11 cellular contexts compared by ENCODE assay signal in genomic region chr1:33088119-33088906, GRCh38. TPM values are rescaled to one million over a fixed set of nuclear protein-coding genes. Genes with fewer than 3 reads are reported as not detected.
A peak's percentile ranks its signal among the peaks of the same experiment; 100 is the strongest.
DNase-seq lines count a peak whose midpoint lies in the region; ATAC-seq, FAIRE-seq and TF ChIP-seq lines count a peak whose summit lies in the region.
"Had no signal": no experiment of that assay in that cellular context is flagged by ENCODE, and none has a peak within 500 bp of the region (broad histone marks: within the 10 kb centered on the region; RNA-seq: fewer than 3 reads in every experiment).

No MANE protein-coding gene starts in this region.

- no peak overlapping the region for H2AFZ ChIP-seq in trophoblast cell (ENCODE audit: insufficient read depth, low read length, poor library complexity)

- no peak overlapping the region for H2AK5ac ChIP-seq in trophoblast cell (ENCODE audit: low read length)

- no CpG with 5 or more reads among the region's 9 CpGs for WGBS in trophoblast cell (ENCODE audit: extremely low coverage, insufficient coverage, insufficient read length)

- H2BK12ac ChIP-seq in trophoblast cell (ENCODE audit: low read length) = no peak overlapping the region

- H4K8ac ChIP-seq in trophoblast cell (ENCODE audit: low read depth, low read length) = no peak overlapping the region

- H3K9me3 ChIP-seq in trophoblast cell (ENCODE audit: insufficient read depth, low read depth, low read length) = peaks cover 3% of the 10 kb centered on the region
- H3K9me3 ChIP-seq: SJCRH30, thoracic aorta had no signal

- H3K27me3 ChIP-seq in trophoblast cell (ENCODE audit: insufficient read depth, low read length) = no peaks in the 10 kb centered on the region
- H3K27me3 ChIP-seq: SJCRH30 had no signal

- peaks cover 0 to 4% of the 10 kb centered on the region in 2 experiments for H3K36me3 ChIP-seq in trophoblast cell (ENCODE audit: control insufficient read depth in 1 of 2, insufficient read depth in 2 of 2, low read length in 2 of 2)
- H3K36me3 ChIP-seq: SJCRH30, thoracic aorta had no signal

- ATAC-seq in HG03469 (IDR thresholded peaks at IDR 0.05; ENCODE audit: unreplicated experiment) = no peak
- ATAC-seq in left cardiac atrium = no peak

- peaks cover 0 to 1% (median 0%) of the 10 kb centered on the region in 7 donors for H3K9me3 Mint-ChIP-seq in CD14-positive monocyte

- no peaks in the 10 kb centered on the region for H3K79me1 ChIP-seq in trophoblast cell (ENCODE audit: low read length)

- peaks cover 24% of the 10 kb centered on the region for H3K4me1 Mint-ChIP-seq in CD14-positive monocyte

- no peaks in the 10 kb centered on the region for H3K79me2 ChIP-seq in trophoblast cell (ENCODE audit: control insufficient read depth, insufficient read depth, low read length, poor library complexity)

- H3K4me2 ChIP-seq in trophoblast cell (ENCODE audit: low read length) = no peak overlapping the region

- TF ChIP-seq CTCF in epithelial cell of esophagus (IDR thresholded peaks at IDR 0.05; ENCODE audit: insufficient read depth, low read depth, low read length, missing control alignments) = no peak
- TF ChIP-seq CTCF in CD14-positive monocyte (IDR thresholded peaks at IDR 0.05) = no peak

- H3K9ac ChIP-seq in trophoblast cell (ENCODE audit: low read length) = no peak overlapping the region

- H3K4me1 ChIP-seq in trophoblast cell (ENCODE audit: control insufficient read depth in 1 of 2, insufficient read depth in 2 of 2, low read length in 2 of 2) = no peaks in the 10 kb centered on the region
- H3K4me1 ChIP-seq: SJCRH30 had no signal

- DNase-seq in ACHN (peak; percentile 27), GM18507 (ENCODE audit: extremely low spot score, insufficient read length, low read depth) (no peak), SKM-1 treated with dmso at 0.1 percent for 144 hours (lab: John Stamatoyannopoulos, UW; ENCODE audit: unreplicated experiment) (peak; percentile 58), epithelial cell of esophagus (ENCODE audit: low read depth) (peak; percentile 40), CD14-positive monocyte (ENCODE audit: low spot score) (no peak), trophoblast cell (no peak), left cardiac atrium (no peak)
- DNase-seq: SJCRH30; stimulated activated CD4-positive, alpha-beta T cell treated with anti-CD3 and anti-CD28 coated beads, Interleukin-2, amount 100 ng/mL, for 24 hours had no signal

- no peak overlapping the region for H3K14ac ChIP-seq in trophoblast cell (ENCODE audit: low read length)

- intact Hi-C loops in CD14-positive monocyte (cut with micrococcal nuclease) = loop anchor here in 1 of 2 donors (5.0 to 10.0 kb wide), 2 partner anchors 154 to 211 kb away; no protein-coding TSS in a partner anchor
- intact Hi-C loops in left cardiac atrium (cut with DNase I) = loop anchor here (10.0 kb wide), 2 partner anchors 154 to 214 kb away; partner anchors contain the start of gene FNDC5 (in 1 of the 2)

- H3K27ac Mint-ChIP-seq in CD14-positive monocyte = peak overlapping the region in 2 of 7 donors; percentile 3 to 37

- no peak overlapping the region for H4K91ac ChIP-seq in trophoblast cell (ENCODE audit: low read depth, low read length)

- H2BK120ac ChIP-seq in trophoblast cell (ENCODE audit: insufficient read depth, low read length, poor library complexity) = no peak overlapping the region

- peaks cover 4 to 14% (median 5%) of the 10 kb centered on the region in 3 donors for H3K27me3 Mint-ChIP-seq in CD14-positive monocyte (ENCODE audit: low read depth in 3 of 3)

- H4K12ac ChIP-seq in trophoblast cell (ENCODE audit: low read depth, low read length) = no peak overlapping the region

- H2BK5ac ChIP-seq in trophoblast cell (ENCODE audit: low read depth, low read length, poor library complexity) = no peak overlapping the region

- H3K18ac ChIP-seq in trophoblast cell (ENCODE audit: low read length) = no peak overlapping the region

- no peaks in the 10 kb centered on the region for H3K36me3 Mint-ChIP-seq in CD14-positive monocyte

- H3K4me3 ChIP-seq in epithelial cell of esophagus (ENCODE audit: low read length) (no peak overlapping the region), trophoblast cell (ENCODE audit: low read depth, low read length) (no peak overlapping the region)
- H3K4me3 ChIP-seq: SJCRH30, thoracic aorta had no signal

- H3K4ac ChIP-seq in trophoblast cell (ENCODE audit: low read depth, low read length) = no peak overlapping the region

- no peak overlapping the region for H3K4me3 Mint-ChIP-seq in CD14-positive monocyte

- FAIRE-seq in GM18507 (lab: Jason Lieb, UNC) = peak; percentile 65

- in situ Hi-C loops in ACHN (cut with HindIII; ENCODE audit: low pct_ligation_motif_present, low pct_unique_long_range_greater_than_20kb, low sequenced_read_pairs) = no loop called here

- H3K23ac ChIP-seq in trophoblast cell (ENCODE audit: low read length) = no peak overlapping the region

- no peak overlapping the region for H3K27ac ChIP-seq in trophoblast cell (ENCODE audit: low read depth, low read length)
- H3K27ac ChIP-seq: SJCRH30, thoracic aorta had no signal

RNA-seq across cellular contexts. Expression of gene AZIN2, which starts 7.4 kb away (rescaled TPM):
- under 1 TPM in 1 of 2 donors, not detected in 1; 0.89 TPM for polyA plus RNA-seq in CD14-positive monocyte
- 4.4 and 5.3 TPM in 2 replicates for polyA plus RNA-seq in trophoblast cell (2013)
- 1 to 10 TPM; 1.8 to 2.6 TPM for total RNA-seq in left cardiac atrium

RNA-seq across cellular contexts. Expression of gene AK2, which starts 51.6 kb away (rescaled TPM):
- 100 to 1,000 TPM; 162 to 180 TPM for polyA plus RNA-seq in CD14-positive monocyte
- 81.3 and 83.7 TPM in 2 replicates for polyA plus RNA-seq in trophoblast cell (2013)
- 100 to 1,000 TPM; 121 to 142 TPM for total RNA-seq in left cardiac atrium

Comparison
In these comparisons a context has a peak if more than half of its experiments do, and no peak if none do; other contexts are left out.
1. DNase-seq: peak in ACHN (single experiment), SKM-1 treated with dmso at 0.1 percent for 144 hours (single experiment) and epithelial cell of esophagus (single experiment); none in GM18507 (single experiment), CD14-positive monocyte (single experiment), trophoblast cell (0 of 2) and left cardiac atrium (single experiment).